8 cellular contexts compared by ENCODE assay signal in the genomic region with DNA sequence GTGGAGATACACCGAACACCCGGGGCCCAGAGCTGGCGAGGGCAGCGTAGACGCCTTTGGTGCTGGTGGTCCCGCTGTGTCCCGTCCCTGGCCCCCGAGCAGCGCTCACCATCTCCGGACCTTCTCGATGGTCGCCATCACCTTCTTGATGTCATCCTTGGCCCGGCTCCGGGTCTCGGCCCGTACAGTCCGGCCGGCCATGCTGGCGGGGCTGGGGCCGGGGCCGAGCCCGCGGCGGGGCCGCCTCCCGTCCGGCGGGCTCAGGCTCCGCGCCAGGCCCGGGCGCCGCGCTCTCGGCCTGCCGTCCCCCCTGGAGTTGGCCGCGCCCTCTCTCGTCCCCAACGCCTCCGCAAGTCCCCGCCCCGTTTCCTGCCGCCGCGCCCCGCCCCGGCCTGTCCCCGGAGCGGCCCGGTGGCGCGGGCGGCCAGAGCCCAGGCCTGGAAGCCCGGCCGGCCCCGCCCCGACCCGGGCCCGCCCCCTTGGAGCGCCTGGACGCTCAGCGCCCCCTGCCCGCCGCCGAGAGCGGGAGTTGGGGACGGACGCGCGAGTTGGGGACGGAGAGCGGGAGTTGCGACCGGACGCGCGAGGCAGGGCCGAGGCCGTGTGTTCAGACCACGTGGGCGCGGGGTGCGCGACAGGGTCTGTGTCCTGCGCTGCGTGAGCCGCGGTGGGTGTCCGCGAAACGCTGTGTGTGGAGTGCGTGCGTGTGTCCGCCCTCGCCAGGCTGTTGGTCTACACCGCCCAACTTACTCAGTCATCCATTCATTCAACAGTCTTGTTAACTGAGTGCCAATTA. TPM values are rescaled to one million over a fixed set of nuclear protein-coding genes. Genes with fewer than 3 reads are reported as not detected.
A peak's percentile ranks its signal among the peaks of the same experiment; 100 is the strongest.
DNase-seq lines count a peak whose midpoint lies in the region; ATAC-seq and TF ChIP-seq lines count a peak whose summit lies in the region.

A gene (minus strand): TSS at position 334 of the 796 bp plus-strand sequence. CDS start 133 bp downstream, at position 201.

- H3K9me3 ChIP-seq in AG04450 (ENCODE audit: control insufficient read depth, insufficient read depth, low read length): peaks cover 4% of the 10 kb centered on the region; the same call in 1 of the 2 replicates

- POLR2A ChIA-PET in AG04450 (lab: Yijun Ruan, JAX): interaction anchor here (0.6 to 0.8 kb wide), 3 partner anchors 19 to 260 kb away, joined by 3 to 4 read pairs (median 3); no protein-coding TSS in a partner anchor

- peak within 1 kb of the TSS; percentile 57 for H3K27ac ChIP-seq in AG04450 (ENCODE audit: low read depth, low read length)

- peak; percentile 72 for ATAC-seq in HG03066 (IDR thresholded peaks at IDR 0.05; ENCODE audit: low read depth, unreplicated experiment)

- CTCF ChIA-PET in AG04450 (lab: Charles Lee): interaction anchor here (2.1 to 2.2 kb wide), 2 partner anchors 7 to 49 kb away, joined by 7 to 10 read pairs; no protein-coding TSS in a partner anchor

- peak; percentile 63 for TF ChIP-seq POLR2A in GM18526 (IDR thresholded peaks at IDR 0.05; ENCODE audit: extremely low read depth, insufficient read length)

- peak; percentile 48 for TF ChIP-seq CTCF in AG04450 (IDR thresholded peaks at IDR 0.05; ENCODE audit: low read depth, low read length)

- no peak for DNase-seq in AG04450 (ENCODE audit: low read depth, low spot score)
- peak; percentile 81 for DNase-seq in NCI-H2227 treated with DMSO at 0.1 percent for 48 hours (lab: John Stamatoyannopoulos, UW)
- DNase-seq in activated CD4-positive, CD25-positive, alpha-beta regulatory T cell treated with anti-CD3 and anti-CD28 coated beads, Interleukin-2, amount 50 U/mL, for 72 hours: peak; percentile 87
- peak; percentile 88 for DNase-seq in cerebellum (ENCODE audit: low spot score)
- DNase-seq in kidney glomerular epithelial cell (lab: John Stamatoyannopoulos, UW): peak; percentile 49
- DNase-seq in stimulated activated CD4-positive, alpha-beta T cell treated with anti-CD3 and anti-CD28 coated beads, Interleukin-1b, Interleukin-23, amount 100 ng/mL, for 1 hour (ENCODE audit: low read depth in 2 of 2): peak; percentile 58 to 70

- no peaks in the 10 kb centered on the region for H3K27me3 ChIP-seq in AG04450 (ENCODE audit: control insufficient read depth, insufficient read depth, low read length)

- H3K4me3 ChIP-seq in AG04450 (ENCODE audit: low read depth, low read length): peak within 1 kb of the TSS; percentile 93

RNA-seq across cellular contexts. Expression of the gene that starts here (rescaled TPM):
- polyA plus RNA-seq in AG04450 (2011; rRNA removed): 27.7 and 27.8 TPM in 2 replicates
- polyA minus RNA-seq in AG04450 (2011; rRNA and poly(A)+ RNA removed): 10.8 and 11.1 TPM in 2 replicates
- total RNA-seq in cerebellum: 37.0 TPM
